Comparison of ENCODE assay signal across 11 cellular contexts in the genomic region with DNA sequence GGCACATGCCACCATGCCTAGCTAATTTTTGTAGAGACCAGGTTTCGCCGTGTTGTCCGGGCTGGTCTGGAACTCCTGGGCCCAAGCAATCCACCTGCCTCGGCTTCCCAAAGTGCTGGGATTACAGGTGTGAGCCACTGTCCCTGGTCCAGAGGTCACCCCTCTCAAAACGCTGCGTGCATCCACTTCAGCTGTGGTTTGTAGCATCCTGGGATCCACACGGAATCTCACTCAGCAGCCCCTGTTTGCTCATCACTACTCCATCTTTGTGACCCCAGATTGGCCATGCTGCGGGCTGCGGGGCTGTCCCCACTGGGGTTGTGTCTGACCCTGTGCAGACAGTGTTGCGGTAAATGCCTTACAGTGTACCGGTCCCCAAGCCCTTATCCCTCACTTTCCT. TPM values are rescaled to one million over a fixed set of nuclear protein-coding genes. Genes with fewer than 3 reads are reported as not detected.
DNase-seq lines count a peak whose midpoint lies in the region; ATAC-seq and TF ChIP-seq lines count a peak whose summit lies in the region.
"Had no signal": no experiment of that assay in that cellular context is flagged by ENCODE, and none has a peak within 500 bp of the region (broad histone marks: within the 10 kb centered on the region; RNA-seq: fewer than 3 reads in every experiment).

No MANE protein-coding gene starts in this region.

- POLR2A ChIA-PET in activated CD4-positive, alpha-beta T cell treated with anti-CD3 and anti-CD28 coated beads, Interleukin-2, amount 10 ng/mL, durations not matched to agents 7 days and 5 days (lab: Charles Lee), result no interaction called here
- POLR2A ChIA-PET in Panc1 (lab: Charles Lee), result no interaction called here

- H3K4me3 ChIP-seq in Panc1 (ENCODE audit: low read depth in 2 of 2, low read length in 2 of 2) (no peak overlapping the region), hepatocyte (no peak overlapping the region), smooth muscle cell (no peak overlapping the region)
- H3K4me3 ChIP-seq: thyroid gland had no signal

- H3K4me2 ChIP-seq in hepatocyte (peak overlapping the region; percentile 97), smooth muscle cell (peak overlapping the region; percentile 99)

- H3K9me2 ChIP-seq in hepatocyte (replicated peaks; ENCODE audit: insufficient read depth), result no peaks in the 10 kb centered on the region

- H3K36me3 Mint-ChIP-seq in activated CD4-positive, alpha-beta T cell treated with anti-CD3 and anti-CD28 coated beads, Interleukin-2, amount 10 ng/mL, durations not matched to agents 7 days and 5 days (ENCODE audit: low read depth), result peaks cover 13% of the 10 kb centered on the region

- H3K27ac ChIP-seq in Panc1 (ENCODE audit: low read length) (peak overlapping the region; percentile 54), hepatocyte (no peak overlapping the region), smooth muscle cell (ENCODE audit: low read depth) (peak overlapping the region; percentile 83)

- H3K27me3 ChIP-seq in Panc1 (ENCODE audit: control insufficient read depth, insufficient read depth, low read length), result no peaks in the 10 kb centered on the region
- no peaks in the 10 kb centered on the region for H3K27me3 ChIP-seq in hepatocyte
- no peaks in the 10 kb centered on the region for H3K27me3 ChIP-seq in smooth muscle cell (ENCODE audit: low read depth)
- H3K27me3 ChIP-seq: thyroid gland had no signal

- CTCF ChIA-PET in activated CD4-positive, alpha-beta T cell treated with anti-CD3 and anti-CD28 coated beads, Interleukin-2, amount 10 ng/mL, durations not matched to agents 7 days and 5 days (lab: Charles Lee), result interaction anchor here (1.2 to 2.1 kb wide), 3 partner anchors 10 to 93 kb away, joined by 3 to 7 read pairs (median 4); no protein-coding TSS in a partner anchor
- CTCF ChIA-PET in Panc1 (lab: Charles Lee), result interaction anchor here (0.8 to 1.0 kb wide), 2 partner anchors 77 to 102 kb away, joined by 4 to 5 read pairs; no protein-coding TSS in a partner anchor

- no peak for DNase-seq in activated CD4-positive, alpha-beta T cell treated with anti-CD3 and anti-CD28 coated beads, Interleukin-2, amount 10 ng/mL, durations not matched to agents 7 days and 5 days
- DNase-seq in activated CD4-positive, alpha-beta T cell treated with anti-CD3 and anti-CD28 coated beads, Interleukin-2, amount 50 U/mL, for 48 hours, result no peak
- DNase-seq in Panc1 (ENCODE audit: low read depth, low spot score) (no peak), hepatocyte (ENCODE audit: low spot score) (no peak), smooth muscle cell (lab: John Stamatoyannopoulos, UW; ENCODE audit: unreplicated experiment) (no peak), Ammon's horn (ENCODE audit: low spot score) (no peak)
- DNase-seq: DMS153 had no signal

- H3K9me3 ChIP-seq in Panc1 (ENCODE audit: control insufficient read depth, insufficient read depth, low read depth, low read length), result no peaks in the 10 kb centered on the region
- no peaks in the 10 kb centered on the region for H3K9me3 ChIP-seq in hepatocyte (ENCODE audit: low read depth)
- no peaks in the 10 kb centered on the region for H3K9me3 ChIP-seq in smooth muscle cell (replicated peaks; ENCODE audit: low read depth)
- H3K9me3 ChIP-seq: thyroid gland had no signal

- H3K9me3 Mint-ChIP-seq in activated CD4-positive, alpha-beta T cell treated with anti-CD3 and anti-CD28 coated beads, Interleukin-2, amount 10 ng/mL, durations not matched to agents 7 days and 5 days, result no peaks in the 10 kb centered on the region
- H3K9me3 Mint-ChIP-seq: dendritic cell treated with granulocyte-macrophage colony-stimulating factor and Interleukin-4, amounts not matched to agents 40 ng/mL and 50 ng/mL, for 4 days had no signal

- BruUV-seq in Panc1 (replicated peaks; lab: Mats Ljungman, UMichigan), result no TSS peak

- no peak for TF ChIP-seq CTCF in Panc1 (IDR thresholded peaks at IDR 0.05)
- TF ChIP-seq CTCF in hepatocyte (IDR thresholded peaks at IDR 0.05; ENCODE audit: poor library complexity), result no peak
- no peak for TF ChIP-seq CTCF in smooth muscle cell (IDR thresholded peaks at IDR 0.05; ENCODE audit: borderline replicate concordance, insufficient read depth, poor library complexity, severe bottlenecking)

- in situ Hi-C loops in Panc1 (cut with HindIII; ENCODE audit: low pct_unique_long_range_greater_than_20kb, low sequenced_read_pairs), result no loop called here

- peaks cover 49% of the 10 kb centered on the region for H3K4me1 ChIP-seq in Panc1 (ENCODE audit: control insufficient read depth, insufficient read depth, low read length)
- H3K4me1 ChIP-seq in hepatocyte (ENCODE audit: insufficient read depth), result peaks cover 43% of the 10 kb centered on the region
- peaks cover 39% of the 10 kb centered on the region for H3K4me1 ChIP-seq in smooth muscle cell (ENCODE audit: low read depth)

- H2AFZ ChIP-seq in hepatocyte, result no peak overlapping the region
- no peak overlapping the region for H2AFZ ChIP-seq in smooth muscle cell (ENCODE audit: low read depth)

- peaks cover 77% of the 10 kb centered on the region for H3K4me1 Mint-ChIP-seq in activated CD4-positive, alpha-beta T cell treated with anti-CD3 and anti-CD28 coated beads, Interleukin-2, amount 10 ng/mL, durations not matched to agents 7 days and 5 days

- ATAC-seq in Panc1, result no peak
- ATAC-seq in activated CD4-positive, CD25-positive, alpha-beta regulatory T cell treated with anti-CD3 and anti-CD28 coated beads, Interleukin-2, amount 50 U/mL, for 24 hours, result no peak
- ATAC-seq in GM21526 (IDR thresholded peaks at IDR 0.05; ENCODE audit: low FRiP score, unreplicated experiment), result no peak

- 95% methylated on average over 11 of the region's 11 CpGs for WGBS in hepatocyte (ENCODE audit: low lambda C conversion rate, missing lambda C conversion rate)
- WGBS in smooth muscle cell (ENCODE audit: low lambda C conversion rate), result 96% methylated on average over 11 of the region's 11 CpGs

- H3K4me3 Mint-ChIP-seq in activated CD4-positive, alpha-beta T cell treated with anti-CD3 and anti-CD28 coated beads, Interleukin-2, amount 10 ng/mL, durations not matched to agents 7 days and 5 days, result peak overlapping the region; percentile 89

- H3F3A ChIP-seq in smooth muscle cell (ENCODE audit: low read depth), result peaks cover 21% of the 10 kb centered on the region

- no peaks in the 10 kb centered on the region for H3K27me3 Mint-ChIP-seq in activated CD4-positive, alpha-beta T cell treated with anti-CD3 and anti-CD28 coated beads, Interleukin-2, amount 10 ng/mL, durations not matched to agents 7 days and 5 days

- H3K36me3 ChIP-seq in Panc1 (ENCODE audit: control insufficient read depth, insufficient read depth, low read length) (no peaks in the 10 kb centered on the region), hepatocyte (replicated peaks; ENCODE audit: insufficient read depth, low read depth) (no peaks in the 10 kb centered on the region), smooth muscle cell (ENCODE audit: low read depth) (no peaks in the 10 kb centered on the region)
- H3K36me3 ChIP-seq: thyroid gland had no signal

- H3K27ac Mint-ChIP-seq in activated CD4-positive, alpha-beta T cell treated with anti-CD3 and anti-CD28 coated beads, Interleukin-2, amount 10 ng/mL, durations not matched to agents 7 days and 5 days, result no peak overlapping the region

- H3K9ac ChIP-seq in smooth muscle cell (ENCODE audit: low read depth), result no peak overlapping the region

- H4K20me1 ChIP-seq in hepatocyte (ENCODE audit: insufficient read depth, poor library complexity, severe bottlenecking), result peaks cover 60% of the 10 kb centered on the region
- peaks cover 81% of the 10 kb centered on the region for H4K20me1 ChIP-seq in smooth muscle cell (ENCODE audit: low read depth)

- H3K79me2 ChIP-seq in hepatocyte, result peaks cover 77% of the 10 kb centered on the region
- peaks cover 74% of the 10 kb centered on the region for H3K79me2 ChIP-seq in smooth muscle cell (ENCODE audit: low read depth)

- intact Hi-C loops in Panc1 (cut with micrococcal nuclease; ENCODE audit: unreplicated experiment), result loop anchor here (5.0 kb wide), 1 partner anchor 36 kb away; no protein-coding TSS in a partner anchor

RNA-seq across cellular contexts. Expression of a gene that starts 3.5 kb away (rescaled TPM):
- 1 to 10 TPM; 9.1 to 9.9 TPM for total RNA-seq in activated CD4-positive, alpha-beta T cell treated with anti-CD3 and anti-CD28 coated beads, Interleukin-2, amount 10 ng/mL, durations not matched to agents 7 days and 5 days
- total RNA-seq in Panc1 (2021; ENCODE audit: unreplicated experiment), result 60.0 TPM
- polyA plus RNA-seq in Panc1 (2012; ENCODE audit: insufficient read length), result 78.4 TPM
- total RNA-seq in hepatocyte, result 53.6 and 55.8 TPM in 2 replicates
- polyA plus RNA-seq in hepatocyte, result 35.1 and 41.2 TPM in 2 replicates
- 48.0 and 65.9 TPM in 2 replicates for total RNA-seq in smooth muscle cell
- 49.1 and 55.9 TPM in 2 replicates for polyA plus RNA-seq in smooth muscle cell
